21 cellular contexts compared by ENCODE assay signal in genomic region chr15:66429117-66429516, GRCh38. TPM values are rescaled to one million over a fixed set of nuclear protein-coding genes. Genes with fewer than 3 reads are reported as not detected.
DNase-seq lines count a peak whose midpoint lies in the region; ATAC-seq and TF ChIP-seq lines count a peak whose summit lies in the region.
"Had no signal": no experiment of that assay in that cellular context is flagged by ENCODE, and none has a peak within 500 bp of the region (broad histone marks: within the 10 kb centered on the region; RNA-seq: fewer than 3 reads in every experiment).

No MANE protein-coding gene starts in this region.

- DNase-seq in activated naive CD4-positive, alpha-beta T cell treated with anti-CD3 and anti-CD28 coated beads, Interleukin-2, amount 10 ng/mL, durations not matched to agents 7 days and 5 days: no peak
- no peak for DNase-seq in activated naive CD4-positive, alpha-beta T cell treated with anti-CD3 and anti-CD28 coated beads, Interleukin-2, amount 50 U/mL, for 72 hours (ENCODE audit: low spot score in 2 of 2)
- DNase-seq in GM23338 (ENCODE audit: low spot score): no peak
- DNase-seq in left colon: no peak
- DNase-seq in upper lobe of right lung: no peak
- DNase-seq in NCI-H510A treated with DMSO at 0.1 percent for 48 hours (lab: John Stamatoyannopoulos, UW): no peak
- DNase-seq in stimulated activated CD4-positive, alpha-beta T cell treated with anti-CD3 and anti-CD28 coated beads, Interleukin-2, amount 100 ng/mL, for 24 hours: no peak
- DNase-seq in D341Med (ENCODE audit: low spot score): no peak
- DNase-seq: activated CD4-positive, alpha-beta T cell treated with anti-CD3 and anti-CD28 coated beads, Interleukin-2, amount 50 U/mL, for 1 hour; activated gamma-delta T cell treated with Interleukin-2 at 50 U/mL for 16 hours; DMS79; dorsolateral prefrontal cortex; foreskin fibroblast; H7; immature natural killer cell; NCI-H1092 treated with DMSO at 0.1 percent for 48 hours; NCI-H524 treated with DMSO at 0.1 percent for 48 hours; spleen had no signal

- no peak overlapping the region for H3K4me3 ChIP-seq in GM23338
- no peak overlapping the region for H3K4me3 ChIP-seq in upper lobe of right lung
- H3K4me3 ChIP-seq: dorsolateral prefrontal cortex, spleen, vagina had no signal

- peak overlapping the region; percentile 30 for H3K27ac Mint-ChIP-seq in activated naive CD4-positive, alpha-beta T cell treated with anti-CD3 and anti-CD28 coated beads, Interleukin-2, amount 10 ng/mL, durations not matched to agents 7 days and 5 days
- no peak overlapping the region for H3K27ac Mint-ChIP-seq in activated naive CD4-positive, alpha-beta T cell treated with anti-CD3 and anti-CD28 coated beads, Interleukin-2, amount 50 U/mL, for 72 hours
- no peak overlapping the region; the same call in 1 of the 2 replicates for H3K27ac Mint-ChIP-seq in GM23338

- H3K36me3 Mint-ChIP-seq in activated naive CD4-positive, alpha-beta T cell treated with anti-CD3 and anti-CD28 coated beads, Interleukin-2, amount 10 ng/mL, durations not matched to agents 7 days and 5 days: peaks cover 46% of the 10 kb centered on the region
- peaks cover 4 to 12% of the 10 kb centered on the region in 2 donors for H3K36me3 Mint-ChIP-seq in activated naive CD4-positive, alpha-beta T cell treated with anti-CD3 and anti-CD28 coated beads, Interleukin-2, amount 50 U/mL, for 72 hours
- H3K36me3 Mint-ChIP-seq in GM23338 (ENCODE audit: low read depth): no peaks in the 10 kb centered on the region
- H3K36me3 Mint-ChIP-seq: immature natural killer cell had no signal

- H3K27ac ChIP-seq in GM23338 (ENCODE audit: low read depth): peak overlapping the region; percentile 60
- H3K27ac ChIP-seq in upper lobe of right lung: no peak overlapping the region
- H3K27ac ChIP-seq: dorsolateral prefrontal cortex, epithelial cell of prostate, KMS-11, vagina had no signal

- peaks cover 52% of the 10 kb centered on the region for H4K20me1 ChIP-seq in GM23338 (replicated peaks; ENCODE audit: insufficient read depth)

- CTCF ChIA-PET in activated naive CD4-positive, alpha-beta T cell treated with anti-CD3 and anti-CD28 coated beads, Interleukin-2, amount 10 ng/mL, durations not matched to agents 7 days and 5 days (lab: Charles Lee): no interaction called here

- no peak for TF ChIP-seq CTCF in GM23338 (conservative IDR thresholded peaks at IDR 0.05; ENCODE audit: low read depth in 2 of 2)
- no peak for TF ChIP-seq CTCF in upper lobe of right lung (IDR thresholded peaks at IDR 0.05)

- H3F3A ChIP-seq in GM23338 (replicated peaks; ENCODE audit: low read depth): 0 out of 2 replicates have a peak, but pooled peaks cover 2% of the 10 kb centered on the region

- H3K4me1 Mint-ChIP-seq in activated naive CD4-positive, alpha-beta T cell treated with anti-CD3 and anti-CD28 coated beads, Interleukin-2, amount 10 ng/mL, durations not matched to agents 7 days and 5 days: peaks cover 70% of the 10 kb centered on the region
- peaks cover 58% of the 10 kb centered on the region for H3K4me1 Mint-ChIP-seq in GM23338

- H3K4me1 ChIP-seq in GM23338 (ENCODE audit: insufficient read depth): peaks cover 19% of the 10 kb centered on the region
- no peaks in the 10 kb centered on the region for H3K4me1 ChIP-seq in upper lobe of right lung
- H3K4me1 ChIP-seq: vagina had no signal

- H3K4me2 ChIP-seq in GM23338: no peak overlapping the region
- H3K4me2 ChIP-seq: KMS-11 had no signal

- no peaks in the 10 kb centered on the region for H3K9me3 Mint-ChIP-seq in activated naive CD4-positive, alpha-beta T cell treated with anti-CD3 and anti-CD28 coated beads, Interleukin-2, amount 10 ng/mL, durations not matched to agents 7 days and 5 days
- H3K9me3 Mint-ChIP-seq in activated naive CD4-positive, alpha-beta T cell treated with anti-CD3 and anti-CD28 coated beads, Interleukin-2, amount 50 U/mL, for 72 hours: no peaks in the 10 kb centered on the region
- H3K9me3 Mint-ChIP-seq in GM23338: no peaks in the 10 kb centered on the region; the same call in 2 of the 3 replicates
- H3K9me3 Mint-ChIP-seq: immature natural killer cell had no signal

- no peaks in the 10 kb centered on the region for H3K27me3 Mint-ChIP-seq in activated naive CD4-positive, alpha-beta T cell treated with anti-CD3 and anti-CD28 coated beads, Interleukin-2, amount 10 ng/mL, durations not matched to agents 7 days and 5 days
- H3K27me3 Mint-ChIP-seq in GM23338 (ENCODE audit: insufficient read depth, low read depth, poor library complexity): peaks cover 2% of the 10 kb centered on the region

- H3K9me2 ChIP-seq in GM23338 (ENCODE audit: insufficient read depth): no peaks in the 10 kb centered on the region

- intact Hi-C loops in left colon (cut with DNase I, micrococcal nuclease): no loop called here
- intact Hi-C loops in upper lobe of right lung (cut with DNase I): no loop called here

- no peaks in the 10 kb centered on the region for H3K9me3 ChIP-seq in upper lobe of right lung
- H3K9me3 ChIP-seq: vagina had no signal

- no peaks in the 10 kb centered on the region for H3K36me3 ChIP-seq in GM23338 (ENCODE audit: insufficient read depth)
- H3K36me3 ChIP-seq in upper lobe of right lung: no peaks in the 10 kb centered on the region
- H3K36me3 ChIP-seq: spleen, vagina had no signal

- H3K4me3 Mint-ChIP-seq in activated naive CD4-positive, alpha-beta T cell treated with anti-CD3 and anti-CD28 coated beads, Interleukin-2, amount 10 ng/mL, durations not matched to agents 7 days and 5 days: no peak overlapping the region
- H3K4me3 Mint-ChIP-seq in GM23338: no peak overlapping the region
- H3K4me3 Mint-ChIP-seq: immature natural killer cell had no signal

- H2AFZ ChIP-seq in GM23338: no peak overlapping the region

- H3K27me3 ChIP-seq in GM23338 (ENCODE audit: insufficient read depth) (no peaks in the 10 kb centered on the region), upper lobe of right lung (no peaks in the 10 kb centered on the region)
- H3K27me3 ChIP-seq: dorsolateral prefrontal cortex, spleen, vagina had no signal

- peaks cover 96% of the 10 kb centered on the region for H3K79me2 ChIP-seq in GM23338 (replicated peaks; ENCODE audit: insufficient read depth)

- ATAC-seq in activated naive CD4-positive, alpha-beta T cell treated with anti-CD3 and anti-CD28 coated beads, Interleukin-2, amount 50 U/mL, for 72 hours: no peak
- no peak for ATAC-seq in GM23338
- peak; percentile 11 for ATAC-seq in left colon
- ATAC-seq in upper lobe of right lung: peak; percentile 67

TF ChIP-seq in GM23338, 12 proteins besides CTCF, POLR2A, EP300 and RAD21 (continues in another document):
- TF ChIP-seq STAT1 (IDR thresholded peaks at IDR 0.05; ENCODE audit: unreplicated experiment) (no peak), EZH2phosphoT487 (IDR thresholded peaks at IDR 0.05; ENCODE audit: unreplicated experiment) (no peak)

RNA-seq across cellular contexts. Expression of gene MAP2K1, which starts 42.4 kb away (rescaled TPM):
- 100 to 1,000 TPM in 1 of 2 donors, 10 to 100 TPM in 1; 78.8 to 131 TPM for total RNA-seq in activated naive CD4-positive, alpha-beta T cell treated with anti-CD3 and anti-CD28 coated beads, Interleukin-2, amount 50 U/mL, for 72 hours
- total RNA-seq in GM23338 (2014; rRNA removed; shearing (Covaris generic)): 68.5 and 73.9 TPM in 2 replicates
- 40.2 and 42.0 TPM in 2 replicates for polyA plus RNA-seq in GM23338 (2016; fragmentation: Nextera tagmentation; extraction: Ambion mirVana)
- total RNA-seq in left colon: 10 to 100 TPM; 44.7 to 45.9 TPM
- 44.5 TPM for total RNA-seq in upper lobe of right lung

Comparison
In these comparisons a context has a peak if more than half of its experiments do, and no peak if none do; other contexts are left out.
1. ATAC-seq: peak in left colon (single experiment) and upper lobe of right lung (single experiment); none in activated naive CD4-positive, alpha-beta T cell treated with anti-CD3 and anti-CD28 coated beads, Interleukin-2, amount 50 U/mL, for 72 hours (0 of 2) and GM23338 (single experiment).